Comparison of ENCODE assay signal across 8 cellular contexts in the genomic region with DNA sequence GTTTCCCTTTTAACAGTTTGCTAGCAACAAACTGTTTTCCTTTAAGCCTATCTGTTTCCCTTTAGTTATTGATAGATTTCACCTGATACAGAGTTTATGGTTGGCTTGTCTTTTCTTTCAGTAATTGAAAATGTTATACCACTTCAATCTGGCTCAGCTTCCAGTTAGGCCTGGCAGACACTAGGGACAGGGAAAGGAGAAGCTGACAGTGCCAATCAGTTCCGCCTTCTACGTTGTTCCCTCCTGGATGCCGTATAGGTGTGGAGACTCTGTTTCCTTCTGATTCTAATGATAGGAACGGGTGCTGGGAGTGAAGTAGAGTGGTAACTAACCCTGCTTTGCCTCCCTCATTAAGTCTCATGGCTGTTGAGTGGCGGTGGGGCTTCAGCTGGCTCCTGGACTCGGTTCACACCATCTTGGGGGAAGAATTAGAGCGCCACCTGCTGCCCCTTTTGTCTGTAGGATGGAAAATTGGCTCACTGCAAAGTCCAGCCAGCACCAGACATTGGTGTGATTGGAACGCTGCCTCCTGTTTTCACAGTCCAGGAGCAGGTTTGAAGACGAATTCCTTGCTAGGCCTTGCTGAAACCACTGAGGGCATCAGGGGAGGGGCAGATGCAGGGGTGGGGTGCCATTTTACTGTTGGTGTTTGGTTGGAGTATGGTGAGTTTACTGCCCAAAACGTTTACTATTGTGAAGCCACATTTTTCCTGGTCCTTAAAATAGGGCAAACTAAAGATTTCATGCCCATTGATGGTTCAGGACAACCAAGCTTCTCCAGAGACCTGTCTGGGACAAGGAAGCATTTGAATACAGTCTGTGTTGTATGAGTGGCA.
A peak's percentile ranks its signal among the peaks of the same experiment; 100 is the strongest.
DNase-seq lines count a peak whose midpoint lies in the region; ATAC-seq and TF ChIP-seq lines count a peak whose summit lies in the region.
"Had no signal": no experiment of that assay in that cellular context is flagged by ENCODE, and none has a peak within 500 bp of the region (broad histone marks: within the 10 kb centered on the region; RNA-seq: fewer than 3 reads in every experiment).

No MANE protein-coding gene starts in this region.

- H3K27ac ChIP-seq in heart right ventricle = no peak overlapping the region

- H3K4me3 Mint-ChIP-seq in activated T-cell treated with anti-CD3 and anti-CD28 coated beads, Interleukin-2, amount 50 U/mL, for 24 hours = no peak overlapping the region
- H3K4me3 Mint-ChIP-seq: activated B cell treated with CpG ODN at 0.5 μM for 24 hours had no signal

- no peaks in the 10 kb centered on the region for H3K27me3 ChIP-seq in heart right ventricle

- H3K4me3 ChIP-seq in heart right ventricle = no peak overlapping the region

- no peaks in the 10 kb centered on the region for H3K36me3 Mint-ChIP-seq in activated T-cell treated with anti-CD3 and anti-CD28 coated beads, Interleukin-2, amount 50 U/mL, for 24 hours (ENCODE audit: low read depth)

- H3K27me3 Mint-ChIP-seq in activated T-cell treated with anti-CD3 and anti-CD28 coated beads, Interleukin-2, amount 50 U/mL, for 24 hours = no peaks in the 10 kb centered on the region
- H3K27me3 Mint-ChIP-seq: activated B cell treated with CpG ODN at 0.5 μM for 24 hours had no signal

- ATAC-seq in HG02642 (IDR thresholded peaks at IDR 0.05; ENCODE audit: poor library complexity, unreplicated experiment) = peak; percentile 93
- peak in 6 of 8 donors; percentile 22 to 71 (median 52) for ATAC-seq in heart right ventricle

- peak; percentile 14 for DNase-seq in NCI-H1694 treated with DMSO at 0.1 percent for 48 hours (lab: John Stamatoyannopoulos, UW)
- DNase-seq in SW480 (ENCODE audit: low spot score) = peak; percentile 29
- DNase-seq in heart right ventricle = peak in 1 of 2 donors; percentile 16
- DNase-seq in stromal cell of bone marrow (ENCODE audit: low read depth) = peak; percentile 3
- DNase-seq in activated T-cell treated with anti-CD3 and anti-CD28 coated beads, Interleukin-2, amount 50 U/mL, for 24 hours = no peak
- DNase-seq: activated B cell treated with CpG ODN at 0.5 μM for 24 hours had no signal

- peak; percentile 63 for TF ChIP-seq CTCF in GM12873 (IDR thresholded peaks at IDR 0.05; ENCODE audit: insufficient read depth, low read depth, low read length, missing control alignments)
- peak in 8 of 9 donors; percentile 18 to 48 (median 32) for TF ChIP-seq CTCF in heart right ventricle (IDR thresholded peaks at IDR 0.05)

- H3K36me3 ChIP-seq in heart right ventricle = no peaks in the 10 kb centered on the region

- no peaks in the 10 kb centered on the region for H3K4me1 ChIP-seq in heart right ventricle

- H3K27ac Mint-ChIP-seq in activated T-cell treated with anti-CD3 and anti-CD28 coated beads, Interleukin-2, amount 50 U/mL, for 24 hours = no peak overlapping the region
- H3K27ac Mint-ChIP-seq: activated B cell treated with CpG ODN at 0.5 μM for 24 hours had no signal

- intact Hi-C loops in heart right ventricle (cut with DNase I) = no loop called here

- H3K9me3 ChIP-seq in heart right ventricle = no peaks in the 10 kb centered on the region

- H3K9me3 Mint-ChIP-seq in activated T-cell treated with anti-CD3 and anti-CD28 coated beads, Interleukin-2, amount 50 U/mL, for 24 hours = peaks cover 3% of the 10 kb centered on the region

- WGBS in heart right ventricle, 2 donors = 18% methylated on average over 10 of the region's 10 CpGs

- H3K4me1 Mint-ChIP-seq in activated T-cell treated with anti-CD3 and anti-CD28 coated beads, Interleukin-2, amount 50 U/mL, for 24 hours (ENCODE audit: low read depth) = no peaks in the 10 kb centered on the region
- H3K4me1 Mint-ChIP-seq: activated B cell treated with CpG ODN at 0.5 μM for 24 hours had no signal
